In the genomic region with DNA sequence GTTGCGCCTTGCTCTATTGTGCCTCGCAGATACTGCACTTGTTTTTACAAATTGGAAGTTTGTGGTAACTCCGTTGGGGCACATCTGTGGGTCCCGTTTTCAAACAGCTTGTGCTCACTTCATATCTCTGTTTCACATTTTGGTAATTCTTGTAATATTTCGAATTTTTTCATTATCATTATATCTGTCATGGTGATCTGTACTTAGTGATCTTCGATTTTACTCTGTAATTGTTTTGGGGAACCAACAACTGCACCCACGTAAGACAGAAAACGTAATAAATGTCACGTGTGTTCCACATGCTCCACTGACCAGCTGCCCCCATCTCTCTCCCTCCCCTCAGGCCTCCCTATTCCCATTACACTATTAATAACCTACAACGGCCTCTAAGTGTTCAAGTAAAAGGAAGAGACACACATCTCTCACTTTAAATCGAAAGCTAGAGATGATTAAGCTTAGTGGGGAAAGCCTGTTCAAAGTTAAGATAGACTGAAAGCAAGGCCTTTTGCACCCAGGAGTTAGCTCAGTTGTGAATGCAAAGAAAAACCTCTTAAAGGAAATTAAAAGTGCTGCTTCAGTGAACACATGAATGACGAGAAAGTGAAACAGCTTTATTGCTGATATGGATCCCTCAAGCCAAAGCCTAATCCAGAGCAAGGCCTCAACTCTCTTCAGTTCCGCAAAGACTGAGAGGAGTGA, we compare ENCODE assay signal across 8 cellular contexts.
DNase-seq lines count a peak whose midpoint lies in the region; ATAC-seq and TF ChIP-seq lines count a peak whose summit lies in the region.

No MANE protein-coding gene starts in this region.

- H3K4me1 Mint-ChIP-seq in activated naive CD8-positive, alpha-beta T cell (ENCODE audit: low read depth), result peaks cover 21% of the 10 kb centered on the region
- H3K4me1 Mint-ChIP-seq in nephron progenitor cell, result peaks cover 33% of the 10 kb centered on the region

- H3K4me3 Mint-ChIP-seq in activated naive CD8-positive, alpha-beta T cell, result peak overlapping the region; percentile 91
- peak overlapping the region; percentile 80 for H3K4me3 Mint-ChIP-seq in nephron progenitor cell

- ATAC-seq in GM18502 (IDR thresholded peaks at IDR 0.05; ENCODE audit: poor library complexity, unreplicated experiment) (peak; percentile 53), HG02885 (IDR thresholded peaks at IDR 0.05; ENCODE audit: poor library complexity, unreplicated experiment) (peak; percentile 56), HG03025 (IDR thresholded peaks at IDR 0.05; ENCODE audit: low FRiP score, unreplicated experiment) (no peak)

- H3K27ac Mint-ChIP-seq in activated naive CD8-positive, alpha-beta T cell, result peak overlapping the region; percentile 72
- H3K27ac Mint-ChIP-seq in nephron progenitor cell, result no peak overlapping the region

- peaks cover 3% of the 10 kb centered on the region for H3K9me3 Mint-ChIP-seq in activated naive CD8-positive, alpha-beta T cell (ENCODE audit: low read depth)
- peaks cover 29% of the 10 kb centered on the region for H3K9me3 Mint-ChIP-seq in nephron progenitor cell

- H3K36me3 Mint-ChIP-seq in activated naive CD8-positive, alpha-beta T cell, result peaks cover 4% of the 10 kb centered on the region
- H3K36me3 Mint-ChIP-seq in nephron progenitor cell (ENCODE audit: low read depth), result peaks cover 10% of the 10 kb centered on the region

- DNase-seq in nephron progenitor cell, result no peak
- DNase-seq in HCEC 1CT, result no peak
- DNase-seq in COLO829 (ENCODE audit: low spot score), result no peak
- no peak for DNase-seq in NCI-H1436 treated with DMSO at 0.1 percent for 48 hours (lab: John Stamatoyannopoulos, UW)

- TF ChIP-seq CTCF in nephron progenitor cell (IDR thresholded peaks at IDR 0.05), result no peak

- H3K27me3 Mint-ChIP-seq in activated naive CD8-positive, alpha-beta T cell, result peaks cover 4% of the 10 kb centered on the region
- H3K27me3 Mint-ChIP-seq in nephron progenitor cell (ENCODE audit: low read depth, poor library complexity), result peaks cover 50% of the 10 kb centered on the region
